23 cellular contexts compared by ENCODE assay signal in genomic region chr7:141409219-141409618, GRCh38.
"Had no signal": no experiment of that assay in that cellular context is flagged by ENCODE, and none has a peak within 500 bp of the region (broad histone marks: within the 10 kb centered on the region; RNA-seq: fewer than 3 reads in every experiment).

No MANE protein-coding gene starts in this region.

- DNase-seq: islet precursor cell; left ventricle myocardium inferior; naive B cell; natural killer cell; nephron progenitor cell; pancreas; right cardiac atrium; stimulated activated CD4-positive, alpha-beta T cell treated with anti-CD3 and anti-CD28 coated beads, Interleukin-12 subunit alpha, Interleukin-12 subunit beta, amount 100 ng/mL, for 4 hours; stimulated activated CD4-positive, alpha-beta T cell treated with anti-CD3 and anti-CD28 coated beads, Interleukin-15, amount 100 ng/mL, for 24 hours; stimulated activated CD4-positive, alpha-beta T cell treated with anti-CD3 and anti-CD28 coated beads, Interleukin-4, amount 100 ng/mL, for 24 hours; stimulated activated naive CD4-positive, alpha-beta T cell; tibial artery; trophoblast cell; upper lobe of right lung had no signal

- ATAC-seq: natural killer cell; sciatic nerve; stimulated activated effector memory CD8-positive, alpha-beta T cell treated with anti-CD3 and anti-CD28 coated beads, Interleukin-12 subunit alpha, Interleukin-12 subunit beta, amount 100 ng/mL, for 72 hours; upper lobe of right lung had no signal

- H3K27ac ChIP-seq: left ventricle myocardium inferior, pancreas, prostate gland, skin epidermis, suprapubic skin, thoracic aorta, tibial artery, upper lobe of right lung had no signal

- H3K9me3 Mint-ChIP-seq: mesothelial cell of epicardium; natural killer cell; nephron progenitor cell; stimulated activated effector memory CD8-positive, alpha-beta T cell treated with anti-CD3 and anti-CD28 coated beads, Interleukin-12 subunit alpha, Interleukin-12 subunit beta, amount 100 ng/mL, for 72 hours; stimulated activated naive CD8-positive, alpha-beta T cell treated with anti-CD3 and anti-CD28 coated beads, Interleukin-15, Interleukin-2, amounts not matched to agents 100 ng/mL and 50 ng/mL, for 24 hours had no signal

- H3K27me3 ChIP-seq: pancreas, suprapubic skin, upper lobe of right lung had no signal

- H3K36me3 Mint-ChIP-seq: mesothelial cell of epicardium; naive B cell; natural killer cell; stimulated activated effector memory CD8-positive, alpha-beta T cell treated with anti-CD3 and anti-CD28 coated beads, Interleukin-12 subunit alpha, Interleukin-12 subunit beta, amount 100 ng/mL, for 72 hours had no signal

- H3K4me3 ChIP-seq: left ventricle myocardium inferior, lung, pancreas, prostate gland, skin epidermis, suprapubic skin, thoracic aorta, tibial artery, upper lobe of right lung had no signal

- H3K4me3 Mint-ChIP-seq: mesothelial cell of epicardium; naive B cell; natural killer cell; nephron progenitor cell; stimulated activated effector memory CD8-positive, alpha-beta T cell treated with anti-CD3 and anti-CD28 coated beads, Interleukin-12 subunit alpha, Interleukin-12 subunit beta, amount 100 ng/mL, for 72 hours; stimulated activated naive CD8-positive, alpha-beta T cell treated with anti-CD3 and anti-CD28 coated beads, Interleukin-15, Interleukin-2, amounts not matched to agents 100 ng/mL and 50 ng/mL, for 24 hours had no signal

- H3K27ac Mint-ChIP-seq: mesothelial cell of epicardium; natural killer cell; nephron progenitor cell; stimulated activated effector memory CD8-positive, alpha-beta T cell treated with anti-CD3 and anti-CD28 coated beads, Interleukin-12 subunit alpha, Interleukin-12 subunit beta, amount 100 ng/mL, for 72 hours; stimulated activated naive CD8-positive, alpha-beta T cell treated with anti-CD3 and anti-CD28 coated beads, Interleukin-15, Interleukin-2, amounts not matched to agents 100 ng/mL and 50 ng/mL, for 24 hours had no signal

- H3K4me1 Mint-ChIP-seq: mesothelial cell of epicardium; naive B cell; natural killer cell; stimulated activated effector memory CD8-positive, alpha-beta T cell treated with anti-CD3 and anti-CD28 coated beads, Interleukin-12 subunit alpha, Interleukin-12 subunit beta, amount 100 ng/mL, for 72 hours had no signal

- H3K36me3 ChIP-seq: left ventricle myocardium inferior, pancreas, prostate gland, suprapubic skin, thoracic aorta, tibial artery, upper lobe of right lung had no signal

- H3K9me3 ChIP-seq: left ventricle myocardium inferior, pancreas, prostate gland, suprapubic skin, thoracic aorta, tibial artery, upper lobe of right lung had no signal

- H3K4me1 ChIP-seq: pancreas, prostate gland, suprapubic skin, tibial artery, upper lobe of right lung had no signal
